In the genomic region with DNA sequence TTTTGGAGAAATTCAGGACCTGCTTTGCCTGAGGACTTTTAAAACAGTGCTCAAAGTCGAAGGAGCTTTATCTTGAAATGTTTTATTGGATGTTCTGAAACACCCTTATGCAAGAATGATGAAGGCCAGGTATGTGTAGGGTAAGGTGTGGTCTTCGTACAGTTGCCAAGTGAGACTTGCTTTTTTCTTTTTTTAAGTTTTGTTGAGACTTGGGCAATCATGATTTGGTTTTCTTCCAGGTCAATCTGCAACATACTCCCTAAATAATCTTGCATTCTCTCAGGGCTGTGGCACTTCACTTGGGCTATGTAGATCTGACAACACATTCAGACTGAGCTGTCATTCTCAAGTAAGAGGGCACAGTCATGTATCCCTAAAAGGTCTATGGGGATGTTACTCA, we compare ENCODE assay signal across 18 cellular contexts.
DNase-seq lines count a peak whose midpoint lies in the region; ATAC-seq and TF ChIP-seq lines count a peak whose summit lies in the region.
"Had no signal": no experiment of that assay in that cellular context is flagged by ENCODE, and none has a peak within 500 bp of the region (broad histone marks: within the 10 kb centered on the region; RNA-seq: fewer than 3 reads in every experiment).

No MANE protein-coding gene starts in this region.

- TF ChIP-seq CTCF in PC-9 (conservative IDR thresholded peaks at IDR 0.05) = no peak
- no peak for TF ChIP-seq CTCF in mammary epithelial cell (conservative IDR thresholded peaks at IDR 0.05 in 1 of 2, IDR thresholded peaks at IDR 0.05 in 1 of 2; ENCODE audit: extremely low read depth in 1 of 2, insufficient read depth in 1 of 2, low read depth in 1 of 2, low read length in 2 of 2)
- no peak for TF ChIP-seq CTCF in suprapubic skin (IDR thresholded peaks at IDR 0.05)
- TF ChIP-seq CTCF in stomach (IDR thresholded peaks at IDR 0.05) = no peak

- H2AFZ ChIP-seq in PC-9 (no peak overlapping the region), mammary epithelial cell (ENCODE audit: low read depth, low read length) (no peak overlapping the region)
- H2AFZ ChIP-seq: GM23338 had no signal

- peaks cover 14% of the 10 kb centered on the region for H3K4me1 ChIP-seq in PC-9 (replicated peaks; ENCODE audit: insufficient read depth)
- H3K4me1 ChIP-seq in mammary epithelial cell (ENCODE audit: insufficient read depth, low read length) = peaks cover 20% of the 10 kb centered on the region
- H3K4me1 ChIP-seq in suprapubic skin = no peaks in the 10 kb centered on the region
- H3K4me1 ChIP-seq in stomach = no peaks in the 10 kb centered on the region
- H3K4me1 ChIP-seq: Caco-2 had no signal

- H3K4me3 ChIP-seq in PC-9 (no peak overlapping the region), mammary epithelial cell (replicated peaks in 1 of 3; ENCODE audit: insufficient read depth in 1 of 3, low read depth in 2 of 3, low read length in 3 of 3) (no peak overlapping the region), suprapubic skin (no peak overlapping the region), stomach (no peak overlapping the region)
- H3K4me3 ChIP-seq: BLaER1, GM23338 had no signal

- peak; percentile 65 for ATAC-seq in esophagus mucosa
- no peak for ATAC-seq in GM21381 (IDR thresholded peaks at IDR 0.05; ENCODE audit: unreplicated experiment)
- ATAC-seq: CD8-positive, alpha-beta T cell; GM23338 had no signal

- dilution Hi-C loops in mammary epithelial cell (cut with HindIII; ENCODE audit: low sequenced_read_pairs) = no loop called here

- H3K27me3 ChIP-seq in PC-9 (ENCODE audit: insufficient read depth, low read depth) (no peaks in the 10 kb centered on the region), mammary epithelial cell (ENCODE audit: insufficient read depth, low read length) (no peaks in the 10 kb centered on the region), suprapubic skin (no peaks in the 10 kb centered on the region), stomach (peaks cover 0 to 4% (median 0%) of the 10 kb centered on the region in 3 donors)
- H3K27me3 ChIP-seq: BLaER1 had no signal

- H3F3A ChIP-seq in PC-9 (ENCODE audit: insufficient read depth, low read depth) = peaks cover 15% of the 10 kb centered on the region; the same call in 1 of the 2 replicates

- H3K36me3 ChIP-seq in PC-9 (ENCODE audit: low read depth) (no peaks in the 10 kb centered on the region), mammary epithelial cell (ENCODE audit: insufficient read depth, low read length) (no peaks in the 10 kb centered on the region), suprapubic skin (no peaks in the 10 kb centered on the region), stomach (no peaks in the 10 kb centered on the region)
- H3K36me3 ChIP-seq: BLaER1 had no signal

- H3K9me2 ChIP-seq in PC-9 (ENCODE audit: insufficient read depth) = no peaks in the 10 kb centered on the region

- BruUV-seq in PC-9 (replicated peaks; lab: Mats Ljungman, UMichigan) = no TSS peak
- BruUV-seq in mammary epithelial cell (replicated peaks; lab: Mats Ljungman, UMichigan) = no TSS peak

- POLR2A ChIA-PET in PC-9 (lab: Charles Lee; ENCODE audit: unreplicated experiment) = no interaction called here

- 45% methylated on average over 2 of the region's 2 CpGs for WGBS in mammary epithelial cell (ENCODE audit: low coverage, missing lambda C conversion rate)
- WGBS in suprapubic skin = 53% methylated on average over 2 of the region's 2 CpGs
- WGBS in stomach, 5 donors = 67 to 90% (median 80%) methylated on average over 2 of the region's 2 CpGs

- intact Hi-C loops in PC-9 (cut with micrococcal nuclease; ENCODE audit: unreplicated experiment) = no loop called here
- intact Hi-C loops in mammary epithelial cell (cut with micrococcal nuclease) = no loop called here
- intact Hi-C loops in stomach (cut with DNase I; ENCODE audit: low total_unique reads) = no loop called here

- TF ChIP-seq POLR2A in suprapubic skin (IDR thresholded peaks at IDR 0.05) (no peak), stomach (IDR thresholded peaks at IDR 0.05) (no peak)

- CTCF ChIA-PET in PC-9 (lab: Charles Lee) (no interaction called here), mammary epithelial cell (lab: Charles Lee; ENCODE audit: low non-redundant PET) (no interaction called here)

- TF ChIP-seq EP300 in suprapubic skin (IDR thresholded peaks at IDR 0.05) = no peak
- TF ChIP-seq EP300 in stomach (IDR thresholded peaks at IDR 0.05) = no peak

- H3K27ac ChIP-seq in PC-9 (0 out of 2 replicates have a peak overlapping the region, but pooled peaks have one; percentile 93), mammary epithelial cell (ENCODE audit: insufficient read depth, low read depth, low read length) (no peak overlapping the region), suprapubic skin (peak overlapping the region; percentile 31), stomach (no peak overlapping the region)
- H3K27ac ChIP-seq: BLaER1, C4-2B had no signal

- H4K20me1 ChIP-seq in PC-9 (ENCODE audit: insufficient read depth) (no peaks in the 10 kb centered on the region), mammary epithelial cell (ENCODE audit: insufficient read depth, low read length) (no peaks in the 10 kb centered on the region)
- H4K20me1 ChIP-seq: BLaER1 had no signal

- H3K9me3 ChIP-seq in PC-9 (ENCODE audit: insufficient read depth, low read depth) (no peaks in the 10 kb centered on the region), mammary epithelial cell (replicated peaks; ENCODE audit: insufficient read depth, low read length) (no peaks in the 10 kb centered on the region), suprapubic skin (no peaks in the 10 kb centered on the region), stomach (no peaks in the 10 kb centered on the region)
- H3K9me3 ChIP-seq: BLaER1, Caco-2 had no signal

- peak in 1 of 2 experiments; percentile 47 for DNase-seq in PC-9
- DNase-seq in mammary epithelial cell = peak; percentile 62
- no peak for DNase-seq in suprapubic skin (ENCODE audit: low spot score in 2 of 2)
- DNase-seq in stomach = no peak
- no peak for DNase-seq in activated effector memory CD4-positive, alpha-beta T cell treated with anti-CD3 and anti-CD28 coated beads, Interleukin-2, amount 50 U/mL, for 16 hours
- DNase-seq in inferior parietal cortex (ENCODE audit: extremely low spot score) = no peak
- DNase-seq: Caco-2; CD4-positive, CD25-positive, alpha-beta regulatory T cell; CD8-positive, alpha-beta T cell; DMS153; DND-41; H9; HFFc6 had no signal

- in situ Hi-C loops in mammary epithelial cell (cut with MboI; ENCODE audit: low sequenced_read_pairs in 2 of 2) = no loop called here

- H3K4me2 ChIP-seq in PC-9 (no peak overlapping the region), mammary epithelial cell (ENCODE audit: insufficient read depth, low read depth, low read length) (no peak overlapping the region)
- H3K4me2 ChIP-seq: BLaER1, GM23338 had no signal

- no peaks in the 10 kb centered on the region for H3K79me2 ChIP-seq in PC-9 (ENCODE audit: low read depth)
- H3K79me2 ChIP-seq in mammary epithelial cell (ENCODE audit: insufficient read depth, low read length) = no peaks in the 10 kb centered on the region

- no peak overlapping the region for H3K9ac ChIP-seq in mammary epithelial cell (ENCODE audit: insufficient read depth, low read length)
- H3K9ac ChIP-seq: BLaER1 had no signal

Comparison
In these comparisons a context has a peak if more than half of its experiments do, and no peak if none do; other contexts are left out.
1. H3K27ac ChIP-seq: peak in PC-9 (single experiment) and suprapubic skin (single experiment); none in mammary epithelial cell (single experiment) and stomach (0 of 5).